ENCODE assay signal across 19 cellular contexts in the genomic region with DNA sequence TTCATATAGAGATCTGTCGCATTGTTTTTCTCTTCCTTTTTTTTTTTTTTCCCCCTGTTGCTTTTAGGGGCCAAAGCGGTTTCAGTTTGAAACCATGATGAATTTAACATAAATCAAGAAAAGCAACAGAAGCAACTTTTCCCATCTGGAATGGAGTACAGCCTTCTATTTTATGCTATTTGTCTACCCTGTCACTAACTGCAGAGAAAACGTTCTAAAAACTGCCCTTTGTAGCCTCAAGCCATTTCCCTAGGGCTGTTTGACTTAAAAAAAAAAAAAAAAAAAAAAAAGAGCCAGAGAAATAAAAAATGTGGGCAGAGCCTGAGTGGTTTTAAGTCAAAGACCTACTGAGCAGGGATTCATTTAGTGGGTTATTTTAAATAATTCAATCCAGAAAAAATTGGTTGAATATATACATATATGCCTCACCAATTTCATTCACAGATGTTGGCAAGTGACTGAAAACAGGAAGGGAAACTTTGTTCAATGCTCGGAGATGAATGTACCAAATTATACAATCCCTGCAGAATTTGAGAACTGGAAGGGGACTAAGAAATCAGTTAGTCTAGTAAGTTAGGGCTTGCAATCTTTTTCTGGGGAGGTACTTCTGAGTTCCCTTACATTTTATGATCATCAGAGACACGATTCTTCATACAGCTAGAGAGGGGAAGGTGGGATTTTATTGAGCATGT.
DNase-seq lines count a peak whose midpoint lies in the region; ATAC-seq and TF ChIP-seq lines count a peak whose summit lies in the region.
"Had no signal": no experiment of that assay in that cellular context is flagged by ENCODE, and none has a peak within 500 bp of the region (broad histone marks: within the 10 kb centered on the region; RNA-seq: fewer than 3 reads in every experiment).

No MANE protein-coding gene starts in this region.

- no peak overlapping the region for H2BK120ac ChIP-seq in mesenchymal stem cell (ENCODE audit: low read depth, low read length)

- TF ChIP-seq CTCF in brain (conservative IDR thresholded peaks at IDR 0.05), result no peak

- peak overlapping the region; percentile 2 for H3K9ac ChIP-seq in mesenchymal stem cell (ENCODE audit: low read length)

- CTCF ChIA-PET in activated CD4-positive, alpha-beta memory T cell treated with anti-CD3 and anti-CD28 coated beads, Interleukin-2, amount 10 ng/mL, durations not matched to agents 7 days and 5 days (lab: Charles Lee), result no interaction called here

- H3K27me3 Mint-ChIP-seq in brain, result no peaks in the 10 kb centered on the region
- H3K27me3 Mint-ChIP-seq in activated CD4-positive, alpha-beta memory T cell treated with anti-CD3 and anti-CD28 coated beads, Interleukin-2, amount 10 ng/mL, durations not matched to agents 7 days and 5 days, result peaks cover 3% of the 10 kb centered on the region

- H3K4me3 ChIP-seq in mesenchymal stem cell (ENCODE audit: insufficient read depth in 1 of 2, low read depth in 1 of 2, low read length in 2 of 2) (no peak overlapping the region), aorta (ENCODE audit: low read length in 2 of 2) (no peak overlapping the region)
- H3K4me3 ChIP-seq: esophagus squamous epithelium, mucosa of descending colon, upper lobe of right lung had no signal

- H3K27ac ChIP-seq in mesenchymal stem cell (ENCODE audit: low read length, poor library complexity, severe bottlenecking), result no peak overlapping the region
- no peak overlapping the region for H3K27ac ChIP-seq in aorta (ENCODE audit: low read depth in 1 of 2, low read length in 2 of 2)
- H3K27ac ChIP-seq: esophagus squamous epithelium, WERI-Rb-1 had no signal

- intact Hi-C loops in aorta (cut with DNase I), result loop anchor here (5.0 to 10.0 kb wide), 4 partner anchors 63 to 173 kb away; no protein-coding TSS in a partner anchor

- H4K8ac ChIP-seq in mesenchymal stem cell (ENCODE audit: low read length), result no peak overlapping the region

- H2BK12ac ChIP-seq in mesenchymal stem cell (ENCODE audit: low read length in 2 of 2), result no peak overlapping the region

- H3K9me3 Mint-ChIP-seq in brain, result peaks cover 0 to 8% (median 4%) of the 10 kb centered on the region in 5 experiments
- peaks cover 2% of the 10 kb centered on the region for H3K9me3 Mint-ChIP-seq in activated CD4-positive, alpha-beta memory T cell treated with anti-CD3 and anti-CD28 coated beads, Interleukin-2, amount 10 ng/mL, durations not matched to agents 7 days and 5 days

- H3K36me3 ChIP-seq in mesenchymal stem cell (ENCODE audit: control insufficient read depth in 1 of 2, insufficient read depth in 2 of 2, low read depth in 1 of 2, low read length in 2 of 2), result no peaks in the 10 kb centered on the region
- H3K36me3 ChIP-seq in aorta (ENCODE audit: control insufficient read depth in 1 of 2, insufficient read depth in 2 of 2, low read length in 1 of 2), result no peaks in the 10 kb centered on the region
- H3K36me3 ChIP-seq: esophagus squamous epithelium, upper lobe of right lung, WERI-Rb-1 had no signal

- whole genome bisulfite sequencing in mesenchymal stem cell, result 76% methylated on average over 5 of the region's 5 CpGs
- WGBS in aorta, 2 donors, result 22 to 26% methylated on average over 5 of the region's 5 CpGs

- H2AK5ac ChIP-seq in mesenchymal stem cell (ENCODE audit: low read length, severe bottlenecking), result no peak overlapping the region

- POLR2A ChIA-PET in activated CD4-positive, alpha-beta memory T cell treated with anti-CD3 and anti-CD28 coated beads, Interleukin-2, amount 10 ng/mL, durations not matched to agents 7 days and 5 days (lab: Charles Lee), result no interaction called here

- H3K79me1 ChIP-seq in mesenchymal stem cell (replicated peaks; ENCODE audit: low read length, poor library complexity, severe bottlenecking), result no peaks in the 10 kb centered on the region

- no peak overlapping the region for H3K4ac ChIP-seq in mesenchymal stem cell (ENCODE audit: low read depth in 1 of 2, low read length in 2 of 2)

- no peak overlapping the region for H2BK5ac ChIP-seq in mesenchymal stem cell (ENCODE audit: low read depth, low read length, poor library complexity, severe bottlenecking)

- DNase-seq in NCI-H146 treated with DMSO at 0.1 percent for 48 hours (lab: John Stamatoyannopoulos, UW; ENCODE audit: unreplicated experiment), result peak; percentile 69
- DNase-seq in mesenchymal stem cell, result no peak
- DNase-seq in aorta, result no peak
- DNase-seq in cerebellum (ENCODE audit: low spot score), result no peak
- DNase-seq in activated CD4-positive, alpha-beta memory T cell treated with anti-CD3 and anti-CD28 coated beads, Interleukin-2, amount 10 ng/mL, durations not matched to agents 7 days and 5 days, result no peak
- DNase-seq: activated naive CD4-positive, alpha-beta T cell treated with Interleukin-2 at 50 U/mL for 16 hours; amygdala; effector memory CD4-positive, alpha-beta T cell; esophagus squamous epithelium; NCI-H524; SHP77 treated with DMSO at 0.1 percent for 48 hours; stimulated activated CD4-positive, alpha-beta T cell treated with anti-CD3 and anti-CD28 coated beads, Interleukin-4, amount 100 ng/mL, for 4 hours; T-helper 1 cell; upper lobe of right lung; WERI-Rb-1 had no signal

- peaks cover 4% of the 10 kb centered on the region for H3K4me1 ChIP-seq in mesenchymal stem cell (ENCODE audit: control insufficient read depth, insufficient read depth, low read depth, low read length)
- H3K4me1 ChIP-seq in aorta (ENCODE audit: control insufficient read depth in 1 of 2, insufficient read depth in 2 of 2, low read length in 2 of 2), result peaks cover 0 to 2% of the 10 kb centered on the region in 2 donors
- H3K4me1 ChIP-seq: upper lobe of right lung had no signal

- no peak overlapping the region for H3K4me3 Mint-ChIP-seq in brain
- H3K4me3 Mint-ChIP-seq in activated CD4-positive, alpha-beta memory T cell treated with anti-CD3 and anti-CD28 coated beads, Interleukin-2, amount 10 ng/mL, durations not matched to agents 7 days and 5 days, result no peak overlapping the region
- H3K4me3 Mint-ChIP-seq: B cell had no signal

- H3K18ac ChIP-seq in mesenchymal stem cell (ENCODE audit: low read depth in 1 of 2, low read length in 2 of 2), result no peak overlapping the region

- H4K91ac ChIP-seq in mesenchymal stem cell (ENCODE audit: low read length), result no peak overlapping the region

- H2AFZ ChIP-seq in mesenchymal stem cell (ENCODE audit: low read depth, low read length), result no peak overlapping the region

- no peaks in the 10 kb centered on the region for H3K27me3 ChIP-seq in mesenchymal stem cell (ENCODE audit: control insufficient read depth in 1 of 2, insufficient read depth in 1 of 2, low read length in 2 of 2)
- no peaks in the 10 kb centered on the region for H3K27me3 ChIP-seq in aorta (ENCODE audit: control insufficient read depth in 1 of 2, insufficient read depth in 2 of 2, low read length in 1 of 2)
- H3K27me3 ChIP-seq: esophagus squamous epithelium, upper lobe of right lung had no signal

- H3K36me3 Mint-ChIP-seq in brain, result no peaks in the 10 kb centered on the region
- H3K36me3 Mint-ChIP-seq in activated CD4-positive, alpha-beta memory T cell treated with anti-CD3 and anti-CD28 coated beads, Interleukin-2, amount 10 ng/mL, durations not matched to agents 7 days and 5 days (ENCODE audit: low read depth), result no peaks in the 10 kb centered on the region

- H2BK15ac ChIP-seq in mesenchymal stem cell (ENCODE audit: low read depth, poor library complexity, severe bottlenecking), result no peak overlapping the region

- H3K27ac Mint-ChIP-seq in brain, result peak overlapping the region in 3 of 5 experiments; percentile 17 to 89 (median 78)
- no peak overlapping the region for H3K27ac Mint-ChIP-seq in activated CD4-positive, alpha-beta memory T cell treated with anti-CD3 and anti-CD28 coated beads, Interleukin-2, amount 10 ng/mL, durations not matched to agents 7 days and 5 days
- H3K27ac Mint-ChIP-seq: B cell had no signal

- no peak overlapping the region for H3K14ac ChIP-seq in mesenchymal stem cell (ENCODE audit: low read length in 2 of 2)

- H3K9me3 ChIP-seq in mesenchymal stem cell (ENCODE audit: control insufficient read depth, low read length) (no peaks in the 10 kb centered on the region), aorta (ENCODE audit: control insufficient read depth, low read length) (no peaks in the 10 kb centered on the region)
- H3K9me3 ChIP-seq: esophagus squamous epithelium, upper lobe of right lung had no signal

- peaks cover 23% of the 10 kb centered on the region for H3K4me1 Mint-ChIP-seq in brain
- no peaks in the 10 kb centered on the region for H3K4me1 Mint-ChIP-seq in activated CD4-positive, alpha-beta memory T cell treated with anti-CD3 and anti-CD28 coated beads, Interleukin-2, amount 10 ng/mL, durations not matched to agents 7 days and 5 days
- H3K4me1 Mint-ChIP-seq: B cell had no signal

- no peak overlapping the region for H3K4me2 ChIP-seq in mesenchymal stem cell (ENCODE audit: low read length, poor library complexity, severe bottlenecking)

- H3K23ac ChIP-seq in mesenchymal stem cell (ENCODE audit: low read length in 2 of 2), result no peak overlapping the region

- ATAC-seq in aorta (ENCODE audit: low FRiP score) (peak; percentile 6), HG02678 (IDR thresholded peaks at IDR 0.05; ENCODE audit: unreplicated experiment) (no peak)
